1 cellular context compared by ENCODE assay signal in the genomic region with DNA sequence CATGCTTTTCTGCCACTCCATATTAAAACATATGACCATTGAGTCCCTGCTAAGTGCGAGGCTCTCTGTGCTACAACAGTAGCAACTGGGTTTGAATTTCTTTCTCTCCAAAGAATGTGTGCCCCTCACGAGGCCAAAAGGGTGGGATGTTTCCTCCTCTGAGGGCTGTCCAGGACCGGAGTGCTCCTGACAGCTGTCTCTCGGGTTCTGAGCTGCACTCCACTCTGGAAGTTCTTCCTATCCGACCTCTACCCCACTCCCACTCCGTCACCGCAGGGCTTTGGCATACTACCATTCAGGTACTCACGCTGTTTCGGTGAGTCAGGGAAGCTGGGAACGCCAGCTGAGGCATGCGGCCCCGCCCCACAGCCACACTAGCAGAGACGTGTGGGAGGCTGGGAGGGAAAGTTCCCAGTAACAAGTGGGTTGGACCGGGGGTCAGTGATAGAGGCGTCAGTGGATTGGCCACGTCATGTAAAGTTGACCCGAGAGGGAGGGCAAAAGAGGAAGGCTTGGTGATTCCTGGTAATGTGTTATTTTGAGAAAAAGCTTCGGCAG.
A peak's percentile ranks its signal among the peaks of the same experiment; 100 is the strongest.
TF ChIP-seq lines count a peak whose summit lies in the region.

No MANE protein-coding gene starts in this region.

TF ChIP-seq in K562, 482 proteins besides CTCF, POLR2A, EP300 and RAD21 (continued from another document):
- TF ChIP-seq U2AF1 (optimal IDR thresholded peaks at IDR 0.05; ENCODE audit: low read depth, low read length) (no peak), ZNF3 (CRISPR knock-in tag; IDR thresholded peaks at IDR 0.05) (no peak), RAD51 (IDR thresholded peaks at IDR 0.05; ENCODE audit: borderline replicate concordance, low read depth) (no peak), C11orf30 (IDR thresholded peaks at IDR 0.05; ENCODE audit: low read depth) (peak; percentile 61), DPF2 (IDR thresholded peaks at IDR 0.05) (peak; percentile 76), NEUROD1 (IDR thresholded peaks at IDR 0.05; ENCODE audit: borderline replicate concordance, low read depth, low read length, partially characterized antibody) (no peak), POLR2G (IDR thresholded peaks at IDR 0.05; ENCODE audit: low read depth, low read length) (no peak), CTCFL (IDR thresholded peaks at IDR 0.05; ENCODE audit: borderline replicate concordance, insufficient read depth, low read depth, low read length, poor library complexity, severe bottlenecking) (no peak), FOXK1 (CRISPR knock-in tag; IDR thresholded peaks at IDR 0.05; ENCODE audit: borderline replicate concordance) (no peak), ZNF184 (CRISPR knock-in tag; IDR thresholded peaks at IDR 0.05) (no peak), DDX20 (tag; IDR thresholded peaks at IDR 0.05; ENCODE audit: low read depth) (no peak), TCF7 (IDR thresholded peaks at IDR 0.05; ENCODE audit: borderline replicate concordance) (no peak), JUN (IDR thresholded peaks at IDR 0.05; ENCODE audit: borderline replicate concordance, low read depth, low read length) (peak; percentile 35; the same call in 1 of the 2 replicates), JUN (CRISPR knock-in tag; IDR thresholded peaks at IDR 0.05; ENCODE audit: borderline replicate concordance) (0 out of 2 replicates have a peak, but pooled peaks have one; percentile 43), TRIM24 (IDR thresholded peaks at IDR 0.05) (no peak), ETS2 (tag; IDR thresholded peaks at IDR 0.05; ENCODE audit: borderline replicate concordance, poor library complexity, severe bottlenecking) (no peak), SUPT5H (IDR thresholded peaks at IDR 0.05) (no peak), ZFPM2 (CRISPR knock-in tag; IDR thresholded peaks at IDR 0.05) (no peak), TAL1 (IDR thresholded peaks at IDR 0.05) (no peak), HDGF (IDR thresholded peaks at IDR 0.05) (peak; percentile 38; the same call in 1 of the 2 replicates), PYGO2 (tag; IDR thresholded peaks at IDR 0.05) (no peak), NFE2 (IDR thresholded peaks at IDR 0.05; ENCODE audit: low read depth) (0 out of 2 replicates have a peak, but pooled peaks have one; percentile 51), NR2C1 (IDR thresholded peaks at IDR 0.05) (no peak), NR2C1 (tag; IDR thresholded peaks at IDR 0.05) (no peak), GABPA (tag; conservative IDR thresholded peaks at IDR 0.05; ENCODE audit: low read depth) (no peak), NUFIP1 (IDR thresholded peaks at IDR 0.05; ENCODE audit: partially characterized antibody) (no peak)
- TF ChIP-seq, protein P1, sequence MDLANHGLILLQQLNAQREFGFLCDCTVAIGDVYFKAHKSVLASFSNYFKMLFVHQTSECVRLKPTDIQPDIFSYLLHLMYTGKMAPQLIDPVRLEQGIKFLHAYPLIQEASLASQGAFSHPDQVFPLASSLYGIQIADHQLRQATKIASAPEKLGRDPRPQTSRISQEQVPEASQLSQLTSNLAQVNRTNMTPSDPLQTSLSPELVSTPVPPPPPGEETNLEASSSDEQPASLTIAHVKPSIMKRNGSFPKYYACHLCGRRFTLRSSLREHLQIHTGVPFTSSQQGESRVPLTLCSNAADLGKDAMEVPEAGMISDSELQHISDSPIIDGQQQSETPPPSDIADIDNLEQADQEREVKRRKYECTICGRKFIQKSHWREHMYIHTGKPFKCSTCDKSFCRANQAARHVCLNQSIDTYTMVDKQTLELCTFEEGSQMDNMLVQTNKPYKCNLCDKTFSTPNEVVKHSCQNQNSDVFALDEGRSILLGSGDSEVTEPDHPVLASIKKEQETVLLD (IDR thresholded peaks at IDR 0.05): no peak
- TF ChIP-seq, protein P2, sequence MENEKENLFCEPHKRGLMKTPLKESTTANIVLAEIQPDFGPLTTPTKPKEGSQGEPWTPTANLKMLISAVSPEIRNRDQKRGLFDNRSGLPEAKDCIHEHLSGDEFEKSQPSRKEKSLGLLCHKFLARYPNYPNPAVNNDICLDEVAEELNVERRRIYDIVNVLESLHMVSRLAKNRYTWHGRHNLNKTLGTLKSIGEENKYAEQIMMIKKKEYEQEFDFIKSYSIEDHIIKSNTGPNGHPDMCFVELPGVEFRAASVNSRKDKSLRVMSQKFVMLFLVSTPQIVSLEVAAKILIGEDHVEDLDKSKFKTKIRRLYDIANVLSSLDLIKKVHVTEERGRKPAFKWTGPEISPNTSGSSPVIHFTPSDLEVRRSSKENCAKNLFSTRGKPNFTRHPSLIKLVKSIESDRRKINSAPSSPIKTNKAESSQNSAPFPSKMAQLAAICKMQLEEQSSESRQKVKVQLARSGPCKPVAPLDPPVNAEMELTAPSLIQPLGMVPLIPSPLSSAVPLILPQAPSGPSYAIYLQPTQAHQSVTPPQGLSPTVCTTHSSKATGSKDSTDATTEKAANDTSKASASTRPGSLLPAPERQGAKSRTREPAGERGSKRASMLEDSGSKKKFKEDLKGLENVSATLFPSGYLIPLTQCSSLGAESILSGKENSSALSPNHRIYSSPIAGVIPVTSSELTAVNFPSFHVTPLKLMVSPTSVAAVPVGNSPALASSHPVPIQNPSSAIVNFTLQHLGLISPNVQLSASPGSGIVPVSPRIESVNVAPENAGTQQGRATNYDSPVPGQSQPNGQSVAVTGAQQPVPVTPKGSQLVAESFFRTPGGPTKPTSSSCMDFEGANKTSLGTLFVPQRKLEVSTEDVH (IDR thresholded peaks at IDR 0.05; ENCODE audit: low read depth, partially characterized antibody): no peak
- TF ChIP-seq, protein P3, sequence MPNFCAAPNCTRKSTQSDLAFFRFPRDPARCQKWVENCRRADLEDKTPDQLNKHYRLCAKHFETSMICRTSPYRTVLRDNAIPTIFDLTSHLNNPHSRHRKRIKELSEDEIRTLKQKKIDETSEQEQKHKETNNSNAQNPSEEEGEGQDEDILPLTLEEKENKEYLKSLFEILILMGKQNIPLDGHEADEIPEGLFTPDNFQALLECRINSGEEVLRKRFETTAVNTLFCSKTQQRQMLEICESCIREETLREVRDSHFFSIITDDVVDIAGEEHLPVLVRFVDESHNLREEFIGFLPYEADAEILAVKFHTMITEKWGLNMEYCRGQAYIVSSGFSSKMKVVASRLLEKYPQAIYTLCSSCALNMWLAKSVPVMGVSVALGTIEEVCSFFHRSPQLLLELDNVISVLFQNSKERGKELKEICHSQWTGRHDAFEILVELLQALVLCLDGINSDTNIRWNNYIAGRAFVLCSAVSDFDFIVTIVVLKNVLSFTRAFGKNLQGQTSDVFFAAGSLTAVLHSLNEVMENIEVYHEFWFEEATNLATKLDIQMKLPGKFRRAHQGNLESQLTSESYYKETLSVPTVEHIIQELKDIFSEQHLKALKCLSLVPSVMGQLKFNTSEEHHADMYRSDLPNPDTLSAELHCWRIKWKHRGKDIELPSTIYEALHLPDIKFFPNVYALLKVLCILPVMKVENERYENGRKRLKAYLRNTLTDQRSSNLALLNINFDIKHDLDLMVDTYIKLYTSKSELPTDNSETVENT (CRISPR knock-in tag; IDR thresholded peaks at IDR 0.05): no peak
